ENCODE assay signal across 9 cellular contexts in genomic region chr2:163878718-163879117, GRCh38.
DNase-seq lines count a peak whose midpoint lies in the region; ATAC-seq and TF ChIP-seq lines count a peak whose summit lies in the region.
"Had no signal": no experiment of that assay in that cellular context is flagged by ENCODE, and none has a peak within 500 bp of the region (broad histone marks: within the 10 kb centered on the region; RNA-seq: fewer than 3 reads in every experiment).

No MANE protein-coding gene starts in this region.

- H3K27ac ChIP-seq in RWPE2 (ENCODE audit: poor library complexity, severe bottlenecking): no peak overlapping the region
- H3K27ac ChIP-seq: SK-N-MC had no signal

- no peaks in the 10 kb centered on the region for H3K27me3 ChIP-seq in RWPE2 (ENCODE audit: insufficient read depth, poor library complexity, severe bottlenecking)

- DNase-seq in GM12864 (ENCODE audit: low read depth) (no peak), RWPE2 (ENCODE audit: low spot score) (no peak), inferior parietal cortex (ENCODE audit: extremely low spot score) (peak; percentile 9), epidermal melanocyte (ENCODE audit: insufficient read length, low spot score) (no peak), germinal center (ENCODE audit: low spot score) (no peak), hippocampal formation (lab: John Stamatoyannopoulos, UW) (no peak)

- H3K4me1 ChIP-seq in RWPE2 (ENCODE audit: insufficient read depth, poor library complexity, severe bottlenecking): peaks cover 10% of the 10 kb centered on the region

- peak; percentile 63 for ATAC-seq in HG02610 (IDR thresholded peaks at IDR 0.05; ENCODE audit: unreplicated experiment)
- no peak for ATAC-seq in RWPE2 (ENCODE audit: low read depth)
- no peak for ATAC-seq in HG03097 (IDR thresholded peaks at IDR 0.05; ENCODE audit: low FRiP score, unreplicated experiment)

- no peaks in the 10 kb centered on the region for H3K36me3 ChIP-seq in RWPE2 (ENCODE audit: low read depth)

- TF ChIP-seq CTCF in GM12864 (IDR thresholded peaks at IDR 0.05; ENCODE audit: low read depth, low read length, missing control alignments) (peak; percentile 68), RWPE2 (IDR thresholded peaks at IDR 0.05; ENCODE audit: poor library complexity, severe bottlenecking) (peak; percentile 46)

- H3K9me3 ChIP-seq in RWPE2 (ENCODE audit: severe bottlenecking): no peaks in the 10 kb centered on the region

- H3K4me3 ChIP-seq in GM12864 (ENCODE audit: low read depth, low read length) (no peak overlapping the region), RWPE2 (ENCODE audit: severe bottlenecking) (no peak overlapping the region)
- H3K4me3 ChIP-seq: SK-N-MC had no signal
